16 cellular contexts compared by ENCODE assay signal in genomic region chr11:125264091-125265022, GRCh38.
DNase-seq lines count a peak whose midpoint lies in the region; ATAC-seq and TF ChIP-seq lines count a peak whose summit lies in the region.
"Had no signal": no experiment of that assay in that cellular context is flagged by ENCODE, and none has a peak within 500 bp of the region (broad histone marks: within the 10 kb centered on the region; RNA-seq: fewer than 3 reads in every experiment).

No MANE protein-coding gene starts in this region.

- no peak for ATAC-seq in GM21360 (IDR thresholded peaks at IDR 0.05; ENCODE audit: unreplicated experiment)

- H3K4me3 ChIP-seq in hepatocyte, result no peak overlapping the region
- H3K4me3 ChIP-seq: ovary had no signal

- peaks cover 12% of the 10 kb centered on the region for H3K36me3 Mint-ChIP-seq in osteocyte (ENCODE audit: unreplicated experiment)
- H3K36me3 Mint-ChIP-seq: activated naive CD4-positive, alpha-beta T cell treated with anti-CD3 and anti-CD28 coated beads, Interleukin-2, amount 50 U/mL, for 24 hours had no signal

- H3K9me2 ChIP-seq in hepatocyte (replicated peaks; ENCODE audit: insufficient read depth), result no peaks in the 10 kb centered on the region

- peak overlapping the region; percentile 56 for H3K4me2 ChIP-seq in hepatocyte
- H3K4me2 ChIP-seq: KMS-11 had no signal

- no peaks in the 10 kb centered on the region for H3K36me3 ChIP-seq in hepatocyte (replicated peaks; ENCODE audit: insufficient read depth, low read depth)
- H3K36me3 ChIP-seq: ovary had no signal

- WGBS in hepatocyte (ENCODE audit: low lambda C conversion rate, missing lambda C conversion rate), result 89% methylated on average over 13 of the region's 14 CpGs

- no peaks in the 10 kb centered on the region for H4K20me1 ChIP-seq in hepatocyte (ENCODE audit: insufficient read depth, poor library complexity, severe bottlenecking)

- no peak overlapping the region for H2AFZ ChIP-seq in hepatocyte

- peak overlapping the region; percentile 93 for H3K27ac ChIP-seq in hepatocyte
- H3K27ac ChIP-seq: KMS-11 had no signal

- peak overlapping the region; percentile 99 for H3K27ac Mint-ChIP-seq in osteocyte (ENCODE audit: unreplicated experiment)
- H3K27ac Mint-ChIP-seq: activated naive CD4-positive, alpha-beta T cell treated with anti-CD3 and anti-CD28 coated beads, Interleukin-2, amount 50 U/mL, for 24 hours; T-helper 1 cell treated with Interleukin-12 subunit alpha and Interleukin-12 subunit beta and Interleukin-4 antibody, amounts not matched to agents 30 μg/mL and 1 μg/mL, for 36 hours had no signal

- H3K4me3 Mint-ChIP-seq in osteocyte (ENCODE audit: unreplicated experiment), result no peak overlapping the region
- H3K4me3 Mint-ChIP-seq: activated naive CD4-positive, alpha-beta T cell treated with anti-CD3 and anti-CD28 coated beads, Interleukin-2, amount 50 U/mL, for 24 hours; T-helper 1 cell treated with Interleukin-12 subunit alpha and Interleukin-12 subunit beta and Interleukin-4 antibody, amounts not matched to agents 30 μg/mL and 1 μg/mL, for 36 hours had no signal

- H3K27me3 Mint-ChIP-seq in osteocyte (ENCODE audit: unreplicated experiment), result no peaks in the 10 kb centered on the region

- DNase-seq in D341Med (ENCODE audit: low spot score), result peak; percentile 51
- DNase-seq in NCI-H524 (lab: John Stamatoyannopoulos, UW), result peak; percentile 56 to 82
- no peak for DNase-seq in hepatocyte (ENCODE audit: low spot score)
- no peak for DNase-seq in osteocyte (ENCODE audit: extremely low spot score, unreplicated experiment)
- DNase-seq in GM19240 (ENCODE audit: insufficient read length, low spot score), result no peak
- no peak for DNase-seq in activated gamma-delta T cell treated with Interleukin-2 at 50 U/mL for 16 hours
- DNase-seq in activated naive CD4-positive, alpha-beta T cell treated with anti-CD3 and anti-CD28 coated beads, Interleukin-2, amount 50 U/mL, for 16 hours, result no peak
- DNase-seq: activated CD8-positive, alpha-beta memory T cell treated with anti-CD3 and anti-CD28 coated beads, Interleukin-2, amount 50 U/mL, for 4 hours; AML-193; central memory CD4-positive, alpha-beta T cell; NCI-H1694 had no signal

- H3K79me2 ChIP-seq in hepatocyte, result no peaks in the 10 kb centered on the region

- no peak for TF ChIP-seq CTCF in hepatocyte (IDR thresholded peaks at IDR 0.05; ENCODE audit: poor library complexity)
- TF ChIP-seq CTCF in osteocyte (IDR thresholded peaks at IDR 0.05), result no peak

- H3K4me1 ChIP-seq in hepatocyte (ENCODE audit: insufficient read depth), result peaks cover 24% of the 10 kb centered on the region

- no peaks in the 10 kb centered on the region for H3K9me3 Mint-ChIP-seq in osteocyte (ENCODE audit: unreplicated experiment)
- H3K9me3 Mint-ChIP-seq: activated naive CD4-positive, alpha-beta T cell treated with anti-CD3 and anti-CD28 coated beads, Interleukin-2, amount 50 U/mL, for 24 hours; T-helper 1 cell treated with Interleukin-12 subunit alpha and Interleukin-12 subunit beta and Interleukin-4 antibody, amounts not matched to agents 30 μg/mL and 1 μg/mL, for 36 hours had no signal

- H3K9me3 ChIP-seq in hepatocyte (ENCODE audit: low read depth), result no peaks in the 10 kb centered on the region
- H3K9me3 ChIP-seq: ovary had no signal

- peaks cover 86% of the 10 kb centered on the region for H3K4me1 Mint-ChIP-seq in osteocyte (ENCODE audit: unreplicated experiment)
- H3K4me1 Mint-ChIP-seq: activated naive CD4-positive, alpha-beta T cell treated with anti-CD3 and anti-CD28 coated beads, Interleukin-2, amount 50 U/mL, for 24 hours had no signal

- no peaks in the 10 kb centered on the region for H3K27me3 ChIP-seq in hepatocyte
- H3K27me3 ChIP-seq: ovary had no signal

Comparison
In these comparisons a context has a peak if more than half of its experiments do, and no peak if none do; other contexts are left out.
1. DNase-seq: peak in D341Med (single experiment) and NCI-H524 (2 of 2); none in hepatocyte (single experiment), osteocyte (single experiment), GM19240 (single experiment), activated gamma-delta T cell treated with Interleukin-2 at 50 U/mL for 16 hours (single experiment) and activated naive CD4-positive, alpha-beta T cell treated with anti-CD3 and anti-CD28 coated beads, Interleukin-2, amount 50 U/mL, for 16 hours (single experiment).